ENCODE assay signal across 11 cellular contexts in the genomic region with DNA sequence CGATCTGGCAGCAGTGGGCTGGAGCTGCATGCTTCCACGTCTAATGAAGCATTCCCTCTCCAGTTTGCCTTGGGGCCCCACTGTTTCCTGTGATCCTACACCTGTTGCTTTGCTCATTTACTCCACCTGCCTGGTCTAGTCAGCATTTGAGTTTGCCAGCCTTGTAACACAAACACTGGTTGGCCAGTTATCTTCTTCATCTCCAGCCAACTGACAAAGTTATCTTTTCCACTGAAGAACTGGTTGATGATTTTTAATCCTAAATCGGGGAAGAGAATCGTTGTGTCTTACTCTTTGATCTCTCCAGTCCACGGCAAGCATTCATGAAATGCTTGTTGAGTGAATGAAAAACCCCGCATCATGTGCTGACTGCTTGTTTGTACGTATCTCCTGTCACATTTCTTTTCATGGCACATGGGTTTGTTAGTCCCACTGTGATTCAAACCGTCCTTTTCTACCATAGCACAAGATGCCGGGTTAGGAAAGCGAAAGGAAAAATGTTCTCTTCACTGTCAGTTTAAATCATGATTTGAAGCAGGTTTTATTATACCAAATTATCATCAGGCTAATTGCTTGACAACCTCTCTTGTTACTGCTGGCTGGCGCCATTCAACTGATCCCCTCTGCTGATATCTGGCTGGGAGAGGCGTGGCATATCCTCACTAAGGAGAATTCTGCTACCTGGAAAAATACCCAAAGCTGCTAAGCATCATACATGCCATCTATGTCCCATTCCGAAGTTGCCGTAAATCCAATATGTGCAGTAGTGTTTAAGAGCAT.
DNase-seq lines count a peak whose midpoint lies in the region; ATAC-seq and TF ChIP-seq lines count a peak whose summit lies in the region.
"Had no signal": no experiment of that assay in that cellular context is flagged by ENCODE, and none has a peak within 500 bp of the region (broad histone marks: within the 10 kb centered on the region; RNA-seq: fewer than 3 reads in every experiment).

No MANE protein-coding gene starts in this region.

- TF ChIP-seq CTCF in mesothelial cell of epicardium (IDR thresholded peaks at IDR 0.05; ENCODE audit: unreplicated experiment), result no peak

- DNase-seq in DMS53 (lab: John Stamatoyannopoulos, UW) (peak; percentile 77), NCI-H2029 treated with DMSO at 0.1 percent for 48 hours (lab: John Stamatoyannopoulos, UW) (peak; percentile 28), SK-N-DZ (ENCODE audit: low spot score) (peak; percentile 94), mesothelial cell of epicardium (ENCODE audit: low spot score in 2 of 2, unreplicated experiment in 2 of 2) (no peak), GM19238 (ENCODE audit: insufficient read length, low spot score) (no peak), cerebellar nuclear complex (lab: John Stamatoyannopoulos, UW) (no peak)
- DNase-seq in activated CD4-positive, alpha-beta T cell treated with anti-CD3 and anti-CD28 coated beads, Interleukin-2, amount 50 U/mL, for 1 hour, result no peak
- DNase-seq: activated CD8-positive, alpha-beta memory T cell treated with anti-CD3 and anti-CD28 coated beads, Interleukin-2, amount 50 U/mL, for 48 hours; naive thymus-derived CD8-positive, alpha-beta T cell; right lobe of liver had no signal

- H3K27me3 Mint-ChIP-seq in mesothelial cell of epicardium (ENCODE audit: low read depth), result peaks cover 3% of the 10 kb centered on the region

- peaks cover 44% of the 10 kb centered on the region for H3K4me1 Mint-ChIP-seq in mesothelial cell of epicardium
- H3K4me1 Mint-ChIP-seq: naive thymus-derived CD8-positive, alpha-beta T cell had no signal

- no peak overlapping the region for H3K4me3 Mint-ChIP-seq in mesothelial cell of epicardium
- H3K4me3 Mint-ChIP-seq: naive thymus-derived CD8-positive, alpha-beta T cell had no signal

- ATAC-seq in HG02981 (IDR thresholded peaks at IDR 0.05; ENCODE audit: unreplicated experiment), result no peak
- ATAC-seq: naive thymus-derived CD8-positive, alpha-beta T cell had no signal

- H3K27ac Mint-ChIP-seq in mesothelial cell of epicardium, result peak overlapping the region; percentile 5
- H3K27ac Mint-ChIP-seq: naive thymus-derived CD8-positive, alpha-beta T cell had no signal

- peaks cover 5% of the 10 kb centered on the region for H3K9me3 Mint-ChIP-seq in mesothelial cell of epicardium
- H3K9me3 Mint-ChIP-seq: naive thymus-derived CD8-positive, alpha-beta T cell had no signal

- H3K36me3 Mint-ChIP-seq in mesothelial cell of epicardium, result no peaks in the 10 kb centered on the region
- H3K36me3 Mint-ChIP-seq: naive thymus-derived CD8-positive, alpha-beta T cell had no signal

Comparison
In these comparisons a context has a peak if more than half of its experiments do, and no peak if none do; other contexts are left out.
1. DNase-seq: peak in DMS53 (single experiment), NCI-H2029 treated with DMSO at 0.1 percent for 48 hours (single experiment) and SK-N-DZ (single experiment); none in mesothelial cell of epicardium (0 of 2), GM19238 (single experiment), activated CD4-positive, alpha-beta T cell treated with anti-CD3 and anti-CD28 coated beads, Interleukin-2, amount 50 U/mL, for 1 hour (single experiment) and cerebellar nuclear complex (0 of 2).